Comparison of ENCODE assay signal across 1 cellular context in the genomic region with DNA sequence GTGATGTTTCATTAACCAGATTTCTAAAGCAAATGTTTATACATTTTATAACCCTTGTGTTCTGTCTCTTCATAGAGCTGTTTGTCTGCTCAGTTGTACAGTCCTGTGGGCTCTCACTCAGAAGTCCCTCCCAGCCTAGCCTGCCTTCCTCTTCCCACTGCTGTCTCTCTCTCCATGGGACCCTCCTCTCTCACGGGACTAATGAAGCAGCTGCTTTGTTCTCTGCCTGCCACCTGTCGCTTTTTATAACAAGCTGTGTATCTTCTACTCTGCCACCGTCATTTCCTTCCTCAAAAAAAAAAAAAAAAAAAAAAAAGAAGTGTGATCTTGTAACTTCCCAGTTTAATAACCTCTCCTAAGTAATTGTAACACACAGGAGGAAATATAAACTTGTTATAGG.
TF ChIP-seq lines count a peak whose summit lies in the region.

No MANE protein-coding gene starts in this region.

TF ChIP-seq in HepG2, 621 proteins besides CTCF, POLR2A, EP300 and RAD21 (continued from another document):
- TF ChIP-seq, protein P1, sequence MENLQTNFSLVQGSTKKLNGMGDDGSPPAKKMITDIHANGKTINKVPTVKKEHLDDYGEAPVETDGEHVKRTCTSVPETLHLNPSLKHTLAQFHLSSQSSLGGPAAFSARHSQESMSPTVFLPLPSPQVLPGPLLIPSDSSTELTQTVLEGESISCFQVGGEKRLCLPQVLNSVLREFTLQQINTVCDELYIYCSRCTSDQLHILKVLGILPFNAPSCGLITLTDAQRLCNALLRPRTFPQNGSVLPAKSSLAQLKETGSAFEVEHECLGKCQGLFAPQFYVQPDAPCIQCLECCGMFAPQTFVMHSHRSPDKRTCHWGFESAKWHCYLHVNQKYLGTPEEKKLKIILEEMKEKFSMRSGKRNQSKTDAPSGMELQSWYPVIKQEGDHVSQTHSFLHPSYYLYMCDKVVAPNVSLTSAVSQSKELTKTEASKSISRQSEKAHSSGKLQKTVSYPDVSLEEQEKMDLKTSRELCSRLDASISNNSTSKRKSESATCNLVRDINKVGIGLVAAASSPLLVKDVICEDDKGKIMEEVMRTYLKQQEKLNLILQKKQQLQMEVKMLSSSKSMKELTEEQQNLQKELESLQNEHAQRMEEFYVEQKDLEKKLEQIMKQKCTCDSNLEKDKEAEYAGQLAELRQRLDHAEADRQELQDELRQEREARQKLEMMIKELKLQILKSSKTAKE (CRISPR knock-in tag; IDR thresholded peaks at IDR 0.05; ENCODE audit: borderline replicate concordance), result no peak
- TF ChIP-seq HMG20A (CRISPR knock-in tag; IDR thresholded peaks at IDR 0.05; ENCODE audit: borderline replicate concordance) (no peak), ZNF121 (CRISPR knock-in tag; IDR thresholded peaks at IDR 0.05) (no peak), ZNF33A (CRISPR knock-in tag; IDR thresholded peaks at IDR 0.05; ENCODE audit: borderline replicate concordance) (no peak), ZNF552 (CRISPR knock-in tag; IDR thresholded peaks at IDR 0.05; ENCODE audit: borderline replicate concordance) (no peak), HOMEZ (CRISPR knock-in tag; IDR thresholded peaks at IDR 0.05; ENCODE audit: low read depth) (no peak), ZNF891 (CRISPR knock-in tag; IDR thresholded peaks at IDR 0.05) (no peak), KLF12 (CRISPR knock-in tag; IDR thresholded peaks at IDR 0.05; ENCODE audit: borderline replicate concordance) (no peak)
- TF ChIP-seq, protein P2, sequence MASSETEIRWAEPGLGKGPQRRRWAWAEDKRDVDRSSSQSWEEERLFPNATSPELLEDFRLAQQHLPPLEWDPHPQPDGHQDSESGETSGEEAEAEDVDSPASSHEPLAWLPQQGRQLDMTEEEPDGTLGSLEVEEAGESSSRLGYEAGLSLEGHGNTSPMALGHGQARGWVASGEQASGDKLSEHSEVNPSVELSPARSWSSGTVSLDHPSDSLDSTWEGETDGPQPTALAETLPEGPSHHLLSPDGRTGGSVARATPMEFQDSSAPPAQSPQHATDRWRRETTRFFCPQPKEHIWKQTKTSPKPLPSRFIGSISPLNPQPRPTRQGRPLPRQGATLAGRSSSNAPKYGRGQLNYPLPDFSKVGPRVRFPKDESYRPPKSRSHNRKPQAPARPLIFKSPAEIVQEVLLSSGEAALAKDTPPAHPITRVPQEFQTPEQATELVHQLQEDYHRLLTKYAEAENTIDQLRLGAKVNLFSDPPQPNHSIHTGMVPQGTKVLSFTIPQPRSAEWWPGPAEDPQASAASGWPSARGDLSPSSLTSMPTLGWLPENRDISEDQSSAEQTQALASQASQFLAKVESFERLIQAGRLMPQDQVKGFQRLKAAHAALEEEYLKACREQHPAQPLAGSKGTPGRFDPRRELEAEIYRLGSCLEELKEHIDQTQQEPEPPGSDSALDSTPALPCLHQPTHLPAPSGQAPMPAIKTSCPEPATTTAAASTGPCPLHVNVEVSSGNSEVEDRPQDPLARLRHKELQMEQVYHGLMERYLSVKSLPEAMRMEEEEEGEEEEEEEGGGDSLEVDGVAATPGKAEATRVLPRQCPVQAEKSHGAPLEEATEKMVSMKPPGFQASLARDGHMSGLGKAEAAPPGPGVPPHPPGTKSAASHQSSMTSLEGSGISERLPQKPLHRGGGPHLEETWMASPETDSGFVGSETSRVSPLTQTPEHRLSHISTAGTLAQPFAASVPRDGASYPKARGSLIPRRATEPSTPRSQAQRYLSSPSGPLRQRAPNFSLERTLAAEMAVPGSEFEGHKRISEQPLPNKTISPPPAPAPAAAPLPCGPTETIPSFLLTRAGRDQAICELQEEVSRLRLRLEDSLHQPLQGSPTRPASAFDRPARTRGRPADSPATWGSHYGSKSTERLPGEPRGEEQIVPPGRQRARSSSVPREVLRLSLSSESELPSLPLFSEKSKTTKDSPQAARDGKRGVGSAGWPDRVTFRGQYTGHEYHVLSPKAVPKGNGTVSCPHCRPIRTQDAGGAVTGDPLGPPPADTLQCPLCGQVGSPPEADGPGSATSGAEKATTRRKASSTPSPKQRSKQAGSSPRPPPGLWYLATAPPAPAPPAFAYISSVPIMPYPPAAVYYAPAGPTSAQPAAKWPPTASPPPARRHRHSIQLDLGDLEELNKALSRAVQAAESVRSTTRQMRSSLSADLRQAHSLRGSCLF (CRISPR knock-in tag; IDR thresholded peaks at IDR 0.05; ENCODE audit: borderline replicate concordance), result no peak
